Comparison of ENCODE assay signal across 1 cellular context in genomic region chr1:206218765-206219164, GRCh38. TPM values are rescaled to one million over a fixed set of nuclear protein-coding genes. Genes with fewer than 3 reads are reported as not detected.
"Had no signal": no experiment of that assay in that cellular context is flagged by ENCODE, and none has a peak within 500 bp of the region (broad histone marks: within the 10 kb centered on the region; RNA-seq: fewer than 3 reads in every experiment).

No MANE protein-coding gene starts in this region.

RNA-seq across cellular contexts. Expression of gene FAM72A, which starts 16.1 kb away (rescaled TPM):
- total RNA-seq: thyroid gland had no signal
